1 cellular context compared by ENCODE assay signal in genomic region chr1:36762174-36762573, GRCh38.
TF ChIP-seq lines count a peak whose summit lies in the region.

No MANE protein-coding gene starts in this region.

TF ChIP-seq in H1, 55 proteins besides CTCF, POLR2A, EP300 and RAD21 (continued from another document):
- TF ChIP-seq CHD7 (IDR thresholded peaks at IDR 0.05; ENCODE audit: insufficient replicate concordance, low read length) (no peak), SUZ12 (IDR thresholded peaks at IDR 0.05; ENCODE audit: low read length) (no peak), MAX (IDR thresholded peaks at IDR 0.05) (no peak), BCL11A (IDR thresholded peaks at IDR 0.05; ENCODE audit: low read depth in 2 of 2, low read length in 2 of 2) (no peak), SRF (IDR thresholded peaks at IDR 0.05; ENCODE audit: low read depth, low read length) (no peak)
